33 cellular contexts compared by ENCODE assay signal in genomic region chr18:5164903-5165302, GRCh38. TPM values are rescaled to one million over a fixed set of nuclear protein-coding genes. Genes with fewer than 3 reads are reported as not detected.
DNase-seq lines count a peak whose midpoint lies in the region; ATAC-seq lines count a peak whose summit lies in the region.
"Had no signal": no experiment of that assay in that cellular context is flagged by ENCODE, and none has a peak within 500 bp of the region (broad histone marks: within the 10 kb centered on the region; RNA-seq: fewer than 3 reads in every experiment).

No MANE protein-coding gene starts in this region.

- peaks cover 66% of the 10 kb centered on the region for H3K4me1 Mint-ChIP-seq in activated naive CD4-positive, alpha-beta T cell treated with anti-CD3 and anti-CD28 coated beads, Interleukin-2, amount 50 U/mL, for 24 hours
- peaks cover 24% of the 10 kb centered on the region for H3K4me1 Mint-ChIP-seq in activated CD4-positive, alpha-beta T cell treated with anti-CD3 and anti-CD28 coated beads, Interleukin-2, amount 10 ng/mL, durations not matched to agents 7 days and 5 days

- in situ Hi-C loops in G401 (cut with HindIII; ENCODE audit: low sequenced_read_pairs): no loop called here

- ATAC-seq in activated naive CD4-positive, alpha-beta T cell treated with anti-CD3 and anti-CD28 coated beads, Interleukin-2, amount 50 U/mL, for 72 hours: no peak
- ATAC-seq: A549; CD8-positive, alpha-beta T cell had no signal

- H3K36me3 Mint-ChIP-seq in activated naive CD4-positive, alpha-beta T cell treated with anti-CD3 and anti-CD28 coated beads, Interleukin-2, amount 50 U/mL, for 24 hours: peaks cover 4% of the 10 kb centered on the region
- no peaks in the 10 kb centered on the region for H3K36me3 Mint-ChIP-seq in activated naive CD4-positive, alpha-beta T cell treated with anti-CD3 and anti-CD28 coated beads, Interleukin-2, amount 50 U/mL, for 72 hours
- H3K36me3 Mint-ChIP-seq in activated CD4-positive, alpha-beta T cell treated with anti-CD3 and anti-CD28 coated beads, Interleukin-2, amount 10 ng/mL, durations not matched to agents 7 days and 5 days (ENCODE audit: low read depth): no peaks in the 10 kb centered on the region
- H3K36me3 Mint-ChIP-seq: CD14-positive monocyte; CD4-positive, alpha-beta memory T cell; CD4-positive, CD25-positive, alpha-beta regulatory T cell; CD8-positive, alpha-beta memory T cell had no signal

- POLR2A ChIA-PET in activated CD4-positive, alpha-beta T cell treated with anti-CD3 and anti-CD28 coated beads, Interleukin-2, amount 10 ng/mL, durations not matched to agents 7 days and 5 days (lab: Charles Lee): no interaction called here

- peak overlapping the region; percentile 41 for H3K27ac Mint-ChIP-seq in activated naive CD4-positive, alpha-beta T cell treated with anti-CD3 and anti-CD28 coated beads, Interleukin-2, amount 50 U/mL, for 24 hours
- H3K27ac Mint-ChIP-seq in activated naive CD4-positive, alpha-beta T cell treated with anti-CD3 and anti-CD28 coated beads, Interleukin-2, amount 50 U/mL, for 72 hours: no peak overlapping the region
- no peak overlapping the region for H3K27ac Mint-ChIP-seq in activated CD4-positive, alpha-beta T cell treated with anti-CD3 and anti-CD28 coated beads, Interleukin-2, amount 10 ng/mL, durations not matched to agents 7 days and 5 days
- H3K27ac Mint-ChIP-seq: B cell; CD14-positive monocyte; CD4-positive, alpha-beta memory T cell; CD4-positive, alpha-beta T cell; CD8-positive, alpha-beta memory T cell; CD8-positive, alpha-beta T cell had no signal

- no peak overlapping the region for H3K4me3 Mint-ChIP-seq in activated naive CD4-positive, alpha-beta T cell treated with anti-CD3 and anti-CD28 coated beads, Interleukin-2, amount 50 U/mL, for 24 hours
- no peak overlapping the region for H3K4me3 Mint-ChIP-seq in activated CD4-positive, alpha-beta T cell treated with anti-CD3 and anti-CD28 coated beads, Interleukin-2, amount 10 ng/mL, durations not matched to agents 7 days and 5 days
- H3K4me3 Mint-ChIP-seq: B cell; CD14-positive monocyte; CD4-positive, alpha-beta memory T cell; CD4-positive, alpha-beta T cell; CD4-positive, CD25-positive, alpha-beta regulatory T cell; CD8-positive, alpha-beta memory T cell; CD8-positive, alpha-beta T cell had no signal

- CTCF ChIA-PET in activated CD4-positive, alpha-beta T cell treated with anti-CD3 and anti-CD28 coated beads, Interleukin-2, amount 10 ng/mL, durations not matched to agents 7 days and 5 days (lab: Charles Lee): no interaction called here

- no peak for DNase-seq in activated naive CD4-positive, alpha-beta T cell treated with anti-CD3 and anti-CD28 coated beads, Interleukin-2, amount 50 U/mL, for 72 hours (ENCODE audit: low spot score in 2 of 2)
- DNase-seq in G401 (ENCODE audit: low spot score) (peak; percentile 74), cerebellar cortex (ENCODE audit: low spot score) (peak; percentile 65), cerebellum (ENCODE audit: low spot score) (peak; percentile 21), NCI-H1092 treated with DMSO at 0.1 percent for 48 hours (lab: John Stamatoyannopoulos, UW) (no peak), NCI-H510A treated with DMSO at 0.1 percent for 48 hours (lab: John Stamatoyannopoulos, UW) (no peak)
- no peak for DNase-seq in activated CD4-positive, alpha-beta T cell treated with anti-CD3 and anti-CD28 coated beads, Interleukin-2, amount 10 ng/mL, durations not matched to agents 7 days and 5 days
- DNase-seq: 8988T; ACHN; AML-193; BE2C; Caco-2; Calu3; CD4-positive, alpha-beta memory T cell; CD4-positive, alpha-beta T cell; CD4-positive, CD25-positive, alpha-beta regulatory T cell; CD8-positive, alpha-beta memory T cell; CD8-positive, alpha-beta T cell; COR-L47; DMS 273 treated with DMSO at 0.1 percent for 48 hours; DMS153; DMS53; DMS79; DMS79 treated with DMSO at 0.1 percent for 48 hours; DND-41; EL had no signal

- H3K27me3 Mint-ChIP-seq in activated naive CD4-positive, alpha-beta T cell treated with anti-CD3 and anti-CD28 coated beads, Interleukin-2, amount 50 U/mL, for 24 hours: no peaks in the 10 kb centered on the region
- H3K27me3 Mint-ChIP-seq in activated CD4-positive, alpha-beta T cell treated with anti-CD3 and anti-CD28 coated beads, Interleukin-2, amount 10 ng/mL, durations not matched to agents 7 days and 5 days: no peaks in the 10 kb centered on the region
- H3K27me3 Mint-ChIP-seq: B cell; CD4-positive, alpha-beta T cell; CD4-positive, CD25-positive, alpha-beta regulatory T cell; CD8-positive, alpha-beta memory T cell had no signal

- peaks cover 5% of the 10 kb centered on the region for H3K9me3 Mint-ChIP-seq in activated naive CD4-positive, alpha-beta T cell treated with anti-CD3 and anti-CD28 coated beads, Interleukin-2, amount 50 U/mL, for 24 hours
- H3K9me3 Mint-ChIP-seq in activated naive CD4-positive, alpha-beta T cell treated with anti-CD3 and anti-CD28 coated beads, Interleukin-2, amount 50 U/mL, for 72 hours: peaks cover 3 to 18% of the 10 kb centered on the region in 2 donors
- H3K9me3 Mint-ChIP-seq in activated CD4-positive, alpha-beta T cell treated with anti-CD3 and anti-CD28 coated beads, Interleukin-2, amount 10 ng/mL, durations not matched to agents 7 days and 5 days: peaks cover 4% of the 10 kb centered on the region
- H3K9me3 Mint-ChIP-seq: CD8-positive, alpha-beta memory T cell; CD8-positive, alpha-beta T cell had no signal

RNA-seq across cellular contexts. Expression of gene AKAIN1, which starts 32.2 kb away (rescaled TPM):
- not detected for total RNA-seq in activated naive CD4-positive, alpha-beta T cell treated with anti-CD3 and anti-CD28 coated beads, Interleukin-2, amount 50 U/mL, for 72 hours
- not detected in 2 replicates for total RNA-seq in G401 (2014; rRNA removed; shearing (Covaris generic))
- 6.9 TPM for total RNA-seq in cerebellum
- total RNA-seq in activated CD4-positive, alpha-beta T cell treated with anti-CD3 and anti-CD28 coated beads, Interleukin-2, amount 10 ng/mL, durations not matched to agents 7 days and 5 days: not detected
- total RNA-seq: A172; A673; B cell; Caco-2; Calu3; CD4-positive, alpha-beta memory T cell; CD4-positive, alpha-beta T cell; CD4-positive, CD25-positive, alpha-beta regulatory T cell; CD8-positive, alpha-beta memory T cell; CD8-positive, alpha-beta T cell; Daoy had no signal

Comparison
In these comparisons a context has a peak if more than half of its experiments do, and no peak if none do; other contexts are left out.
1. DNase-seq: peak in G401 (single experiment), cerebellar cortex (single experiment) and cerebellum (single experiment); none in activated naive CD4-positive, alpha-beta T cell treated with anti-CD3 and anti-CD28 coated beads, Interleukin-2, amount 50 U/mL, for 72 hours (0 of 2), NCI-H1092 treated with DMSO at 0.1 percent for 48 hours (single experiment), NCI-H510A treated with DMSO at 0.1 percent for 48 hours (single experiment) and activated CD4-positive, alpha-beta T cell treated with anti-CD3 and anti-CD28 coated beads, Interleukin-2, amount 10 ng/mL, durations not matched to agents 7 days and 5 days (single experiment).